33 cellular contexts compared by ENCODE assay signal in the genomic region with DNA sequence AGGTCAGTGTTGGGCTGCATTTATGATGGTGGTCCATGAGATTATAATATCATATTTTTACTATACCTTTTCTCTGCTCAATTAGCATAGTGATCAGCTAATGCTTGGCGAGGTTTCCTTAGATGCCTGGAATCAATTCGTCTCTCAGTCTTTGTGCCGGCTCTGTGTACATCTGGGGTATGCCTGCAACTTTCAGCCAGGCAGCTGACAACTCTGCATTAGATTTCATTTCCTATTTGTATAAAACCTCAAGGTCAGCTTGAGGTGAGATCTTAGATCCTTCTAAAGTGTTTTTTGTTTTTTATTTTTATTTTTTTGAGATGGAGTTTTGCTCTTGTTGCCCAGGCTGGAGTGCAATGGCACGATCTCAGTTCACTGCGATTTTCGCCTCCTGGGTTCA.
DNase-seq lines count a peak whose midpoint lies in the region; ATAC-seq and TF ChIP-seq lines count a peak whose summit lies in the region.
"Had no signal": no experiment of that assay in that cellular context is flagged by ENCODE, and none has a peak within 500 bp of the region (broad histone marks: within the 10 kb centered on the region; RNA-seq: fewer than 3 reads in every experiment).

No MANE protein-coding gene starts in this region.

- no peaks in the 10 kb centered on the region for H4K20me1 ChIP-seq in MM.1S (ENCODE audit: insufficient read depth, low read length)

- peaks cover 5% of the 10 kb centered on the region; the same call in 1 of the 2 replicates for H3K36me3 ChIP-seq in MM.1S (replicated peaks; ENCODE audit: insufficient read depth, low read length)
- H3K36me3 ChIP-seq: stomach, thyroid gland, vagina had no signal

- no peaks in the 10 kb centered on the region for H3K4me1 ChIP-seq in MM.1S (ENCODE audit: low read length)
- H3K4me1 ChIP-seq: BE2C, stomach, thyroid gland, vagina had no signal

- DNase-seq in GM20000 (ENCODE audit: low spot score), result peak; percentile 32
- peak; percentile 27 for DNase-seq in MM.1S
- DNase-seq in memory B cell (ENCODE audit: low spot score in 2 of 2), result peak in 1 of 2 donors; percentile 29
- DNase-seq in sciatic nerve (ENCODE audit: low spot score), result no peak
- no peak for DNase-seq in DMS53 treated with DMSO at 0.1 percent for 48 hours (lab: John Stamatoyannopoulos, UW; ENCODE audit: unreplicated experiment)
- no peak for DNase-seq in activated T-cell treated with anti-CD3 and anti-CD28 coated beads, Interleukin-2, amount 50 U/mL, for 72 hours
- DNase-seq: activated CD4-positive, alpha-beta T cell treated with anti-CD3 and anti-CD28 coated beads, Interleukin-2, amount 50 U/mL, for 1 hour; activated CD4-positive, CD25-positive, alpha-beta regulatory T cell; activated naive CD4-positive, alpha-beta T cell treated with anti-CD3 and anti-CD28 coated beads for 36 hours; activated T-cell treated with anti-CD3 and anti-CD28 coated beads, Interleukin-2, amount 50 U/mL, for 4 hours; BE2C; CD8-positive, alpha-beta memory T cell; central memory CD4-positive, alpha-beta T cell; DMS 273 treated with DMSO at 0.1 percent for 48 hours; effector memory CD8-positive, alpha-beta T cell; EL; H7; hippocampal formation; IMR-90; left cardiac atrium; NCI-H1105; NCI-H187; NCI-H2171; NCI-H82; nephron progenitor cell; stomach; T-cell; thyroid gland had no signal

- no peak overlapping the region for H2AFZ ChIP-seq in MM.1S (ENCODE audit: low read length)

- H3K4me1 Mint-ChIP-seq in memory B cell, result peaks cover 4% of the 10 kb centered on the region
- H3K4me1 Mint-ChIP-seq in activated T-cell treated with anti-CD3 and anti-CD28 coated beads, Interleukin-2, amount 50 U/mL, for 72 hours (ENCODE audit: low read depth), result no peaks in the 10 kb centered on the region
- H3K4me1 Mint-ChIP-seq: nephron progenitor cell, T-cell had no signal

- no peak overlapping the region for H3K4me3 ChIP-seq in MM.1S (ENCODE audit: low read length)
- H3K4me3 ChIP-seq: GM12878, skin epidermis, stomach, thyroid gland, vagina had no signal

- H3K27ac ChIP-seq in MM.1S (ENCODE audit: low read length), result no peak overlapping the region
- H3K27ac ChIP-seq: skin epidermis, stomach, thyroid gland, vagina had no signal

- intact Hi-C loops in sciatic nerve (cut with DNase I), result no loop called here

- no peaks in the 10 kb centered on the region for H3K9me3 Mint-ChIP-seq in memory B cell
- no peaks in the 10 kb centered on the region for H3K9me3 Mint-ChIP-seq in activated T-cell treated with anti-CD3 and anti-CD28 coated beads, Interleukin-2, amount 50 U/mL, for 72 hours
- H3K9me3 Mint-ChIP-seq: effector memory CD8-positive, alpha-beta T cell had no signal

- H3K4me2 ChIP-seq in MM.1S (ENCODE audit: low read depth, low read length), result no peak overlapping the region

- H3K9me3 ChIP-seq in MM.1S (replicated peaks; ENCODE audit: insufficient read depth, low read length), result no peaks in the 10 kb centered on the region
- H3K9me3 ChIP-seq: BE2C, stomach, thyroid gland, vagina had no signal

- no peak overlapping the region for H3K4me3 Mint-ChIP-seq in memory B cell
- no peak overlapping the region for H3K4me3 Mint-ChIP-seq in activated T-cell treated with anti-CD3 and anti-CD28 coated beads, Interleukin-2, amount 50 U/mL, for 72 hours
- H3K4me3 Mint-ChIP-seq: activated naive CD4-positive, alpha-beta T cell treated with anti-CD3 and anti-CD28 coated beads for 36 hours; activated T-cell treated with anti-CD3 and anti-CD28 coated beads, Interleukin-2, amount 50 U/mL, for 4 hours; CD8-positive, alpha-beta memory T cell; effector memory CD8-positive, alpha-beta T cell; nephron progenitor cell; T-cell had no signal

- H3F3A ChIP-seq in MM.1S (ENCODE audit: insufficient read depth, low read length), result no peaks in the 10 kb centered on the region

- ATAC-seq in GM18498 (IDR thresholded peaks at IDR 0.05; ENCODE audit: unreplicated experiment) (peak; percentile 71), memory B cell (ENCODE audit: low read depth) (peak; percentile 100), sciatic nerve (no peak), HG03469 (IDR thresholded peaks at IDR 0.05; ENCODE audit: unreplicated experiment) (no peak)
- no peak for ATAC-seq in activated T-cell treated with anti-CD3 and anti-CD28 coated beads, Interleukin-2, amount 50 U/mL, for 72 hours (replicated peaks in 1 of 2)
- ATAC-seq: activated T-cell treated with anti-CD3 and anti-CD28 coated beads, Interleukin-2, amount 50 U/mL, for 4 hours; effector memory CD8-positive, alpha-beta T cell; GM12878; left cardiac atrium; T-cell had no signal

- no peaks in the 10 kb centered on the region for H3K27me3 Mint-ChIP-seq in memory B cell
- no peaks in the 10 kb centered on the region for H3K27me3 Mint-ChIP-seq in activated T-cell treated with anti-CD3 and anti-CD28 coated beads, Interleukin-2, amount 50 U/mL, for 72 hours (ENCODE audit: low read depth)
- H3K27me3 Mint-ChIP-seq: effector memory CD8-positive, alpha-beta T cell; T-cell had no signal

- peaks cover 1% of the 10 kb centered on the region for H3K36me3 Mint-ChIP-seq in memory B cell
- peaks cover 15 to 45% of the 10 kb centered on the region in 2 donors for H3K36me3 Mint-ChIP-seq in activated T-cell treated with anti-CD3 and anti-CD28 coated beads, Interleukin-2, amount 50 U/mL, for 72 hours (ENCODE audit: insufficient read depth in 2 of 2)
- H3K36me3 Mint-ChIP-seq: T-cell had no signal

- H3K27ac Mint-ChIP-seq in memory B cell, result no peak overlapping the region
- no peak overlapping the region for H3K27ac Mint-ChIP-seq in activated T-cell treated with anti-CD3 and anti-CD28 coated beads, Interleukin-2, amount 50 U/mL, for 72 hours
- H3K27ac Mint-ChIP-seq: activated naive CD4-positive, alpha-beta T cell treated with anti-CD3 and anti-CD28 coated beads for 36 hours; CD8-positive, alpha-beta memory T cell; effector memory CD8-positive, alpha-beta T cell; nephron progenitor cell; T-cell had no signal

- no peaks in the 10 kb centered on the region for H3K9me2 ChIP-seq in MM.1S (replicated peaks; ENCODE audit: insufficient read depth, low read length)

- H3K79me2 ChIP-seq in MM.1S (ENCODE audit: low read length), result peaks cover 3% of the 10 kb centered on the region; the same call in 1 of the 2 replicates

- H3K9ac ChIP-seq in MM.1S (ENCODE audit: low read length), result no peak overlapping the region

- H3K27me3 ChIP-seq in MM.1S (replicated peaks; ENCODE audit: insufficient read depth, low read length), result no peaks in the 10 kb centered on the region
- H3K27me3 ChIP-seq: BE2C, stomach, thyroid gland, vagina had no signal

- TF ChIP-seq CTCF in GM20000 (IDR thresholded peaks at IDR 0.05; ENCODE audit: extremely low read depth, missing control alignments) (no peak), MM.1S (IDR thresholded peaks at IDR 0.05; ENCODE audit: low read length) (no peak)

Comparison
In these comparisons a context has a peak if more than half of its experiments do, and no peak if none do; other contexts are left out.
1. ATAC-seq: peak in GM18498 (single experiment) and memory B cell (single experiment); none in sciatic nerve (single experiment), HG03469 (single experiment) and activated T-cell treated with anti-CD3 and anti-CD28 coated beads, Interleukin-2, amount 50 U/mL, for 72 hours (0 of 2).
2. DNase-seq: peak in GM20000 (single experiment) and MM.1S (single experiment); none in sciatic nerve (single experiment), DMS53 treated with DMSO at 0.1 percent for 48 hours (single experiment) and activated T-cell treated with anti-CD3 and anti-CD28 coated beads, Interleukin-2, amount 50 U/mL, for 72 hours (0 of 2).